In genomic region chr7:54678763-54679396, GRCh38 we compare ENCODE assay signal across 1 cellular context.
TF ChIP-seq lines count a peak whose summit lies in the region.

No MANE protein-coding gene starts in this region.

TF ChIP-seq in H1, 55 proteins besides CTCF, POLR2A, EP300 and RAD21:
- TF ChIP-seq BACH1 (IDR thresholded peaks at IDR 0.05; ENCODE audit: low read length) (no peak), RXRA (IDR thresholded peaks at IDR 0.05; ENCODE audit: insufficient read depth, low read depth, low read length) (no peak), ASH2L (IDR thresholded peaks at IDR 0.05; ENCODE audit: low read length) (no peak), HDAC2 (IDR thresholded peaks at IDR 0.05; ENCODE audit: borderline replicate concordance in 1 of 2, low read depth in 2 of 2, low read length in 2 of 2) (no peak), GABPA (IDR thresholded peaks at IDR 0.05; ENCODE audit: borderline replicate concordance, insufficient read depth, low read length) (no peak), KDM4A (IDR thresholded peaks at IDR 0.05; ENCODE audit: low read depth, low read length, severe bottlenecking) (no peak)
- TF ChIP-seq, protein P1, sequence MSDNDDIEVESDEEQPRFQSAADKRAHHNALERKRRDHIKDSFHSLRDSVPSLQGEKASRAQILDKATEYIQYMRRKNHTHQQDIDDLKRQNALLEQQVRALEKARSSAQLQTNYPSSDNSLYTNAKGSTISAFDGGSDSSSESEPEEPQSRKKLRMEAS (IDR thresholded peaks at IDR 0.05), result no peak
- TF ChIP-seq, protein P2, sequence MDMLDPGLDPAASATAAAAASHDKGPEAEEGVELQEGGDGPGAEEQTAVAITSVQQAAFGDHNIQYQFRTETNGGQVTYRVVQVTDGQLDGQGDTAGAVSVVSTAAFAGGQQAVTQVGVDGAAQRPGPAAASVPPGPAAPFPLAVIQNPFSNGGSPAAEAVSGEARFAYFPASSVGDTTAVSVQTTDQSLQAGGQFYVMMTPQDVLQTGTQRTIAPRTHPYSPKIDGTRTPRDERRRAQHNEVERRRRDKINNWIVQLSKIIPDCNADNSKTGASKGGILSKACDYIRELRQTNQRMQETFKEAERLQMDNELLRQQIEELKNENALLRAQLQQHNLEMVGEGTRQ (IDR thresholded peaks at IDR 0.05; ENCODE audit: low read length), result no peak
